Comparison of ENCODE assay signal across 18 cellular contexts in genomic region chr4:62003695-62004094, GRCh38.
DNase-seq lines count a peak whose midpoint lies in the region.
"Had no signal": no experiment of that assay in that cellular context is flagged by ENCODE, and none has a peak within 500 bp of the region (broad histone marks: within the 10 kb centered on the region; RNA-seq: fewer than 3 reads in every experiment).

No MANE protein-coding gene starts in this region.

- H3K9me3 ChIP-seq in adipocyte (ENCODE audit: control insufficient read depth, low read length) (no peaks in the 10 kb centered on the region), Karpas-422 (ENCODE audit: low read length) (peaks cover 6% of the 10 kb centered on the region)
- H3K9me3 ChIP-seq: BE2C had no signal

- no peak overlapping the region for H3K27ac ChIP-seq in Karpas-422 (ENCODE audit: low read length)

- H3K4me3 ChIP-seq in adipocyte (ENCODE audit: low read length) (no peak overlapping the region), Karpas-422 (ENCODE audit: low read length) (no peak overlapping the region)

- no peaks in the 10 kb centered on the region for H4K20me1 ChIP-seq in Karpas-422 (ENCODE audit: insufficient read depth, low read depth, low read length)

- H3K9ac ChIP-seq in adipocyte (ENCODE audit: low read length) (no peak overlapping the region), Karpas-422 (ENCODE audit: low read length) (no peak overlapping the region)

- H3K27me3 ChIP-seq in adipocyte (replicated peaks; ENCODE audit: control insufficient read depth, insufficient read depth, low read length) (no peaks in the 10 kb centered on the region), Karpas-422 (ENCODE audit: low read length) (no peaks in the 10 kb centered on the region)
- H3K27me3 ChIP-seq: BE2C had no signal

- H3K36me3 ChIP-seq in adipocyte (ENCODE audit: control insufficient read depth, insufficient read depth, low read length, severe bottlenecking), result no peaks in the 10 kb centered on the region
- H3K36me3 ChIP-seq in Karpas-422 (ENCODE audit: insufficient read depth, low read length), result no peaks in the 10 kb centered on the region
- H3K36me3 ChIP-seq: BE2C had no signal

- no peaks in the 10 kb centered on the region for H3K4me1 ChIP-seq in adipocyte (ENCODE audit: control insufficient read depth, insufficient read depth, low read length)
- no peaks in the 10 kb centered on the region for H3K4me1 ChIP-seq in Karpas-422 (ENCODE audit: low read length)
- H3K4me1 ChIP-seq: BE2C had no signal

- H2AFZ ChIP-seq in Karpas-422 (ENCODE audit: low read length), result no peak overlapping the region

- no peak overlapping the region for H3K4me2 ChIP-seq in Karpas-422 (ENCODE audit: low read depth, low read length, poor library complexity, severe bottlenecking)

- H3K79me2 ChIP-seq in Karpas-422 (ENCODE audit: low read length), result no peaks in the 10 kb centered on the region

- DNase-seq in NCI-H146 treated with DMSO at 0.1 percent for 48 hours (lab: John Stamatoyannopoulos, UW; ENCODE audit: unreplicated experiment), result peak; percentile 76
- no peak for DNase-seq in NCI-H146 (lab: John Stamatoyannopoulos, UW)
- peak; percentile 1 for DNase-seq in adipocyte (ENCODE audit: low read depth)
- DNase-seq in globus pallidus (ENCODE audit: low spot score), result peak; percentile 15
- no peak for DNase-seq in Karpas-422
- no peak for DNase-seq in DMS79 (lab: John Stamatoyannopoulos, UW)
- DNase-seq in UCSD-AML1 (lab: John Stamatoyannopoulos, UW; ENCODE audit: unreplicated experiment), result no peak
- no peak for DNase-seq in COLO668 (lab: John Stamatoyannopoulos, UW; ENCODE audit: unreplicated experiment)
- DNase-seq: 8988T; BE2C; Calu3; CD4-positive, CD25-positive, alpha-beta regulatory T cell; DMS79 treated with DMSO at 0.1 percent for 48 hours; H9; KG1; MV-4-11; OCI-M1; Right ventricle myocardium superior had no signal

- no peaks in the 10 kb centered on the region for H3K9me2 ChIP-seq in Karpas-422 (replicated peaks; ENCODE audit: insufficient read depth, low read length)

Comparison
In these comparisons a context has a peak if more than half of its experiments do, and no peak if none do; other contexts are left out.
1. DNase-seq: peak in NCI-H146 treated with DMSO at 0.1 percent for 48 hours (single experiment), adipocyte (single experiment) and globus pallidus (single experiment); none in NCI-H146 (single experiment), Karpas-422 (single experiment), DMS79 (single experiment), UCSD-AML1 (single experiment) and COLO668 (single experiment).